19 cellular contexts compared by ENCODE assay signal in genomic region chr2:157486596-157487270, GRCh38. TPM values are rescaled to one million over a fixed set of nuclear protein-coding genes. Genes with fewer than 3 reads are reported as not detected.
DNase-seq lines count a peak whose midpoint lies in the region; ATAC-seq and TF ChIP-seq lines count a peak whose summit lies in the region.
"Had no signal": no experiment of that assay in that cellular context is flagged by ENCODE, and none has a peak within 500 bp of the region (broad histone marks: within the 10 kb centered on the region; RNA-seq: fewer than 3 reads in every experiment).

No MANE protein-coding gene starts in this region.

- no peak overlapping the region for H2BK5ac ChIP-seq in H9 (ENCODE audit: insufficient read length, low read length)

- ATAC-seq in activated naive CD8-positive, alpha-beta T cell treated with anti-CD3 and anti-CD28 coated beads, Interleukin-2, amount 50 U/mL, for 24 hours = peak; percentile 26
- ATAC-seq in GM21786 (IDR thresholded peaks at IDR 0.05; ENCODE audit: unreplicated experiment) = no peak
- ATAC-seq: GM12878, K562, left lung had no signal

- H3K4me1 Mint-ChIP-seq in T-helper 2 cell treated with Interferon-gamma antibody and Interleukin-4, amounts not matched to agents 5 μg/mL and 100 μg/mL, for 36 hours (ENCODE audit: low read depth) = peaks cover 57% of the 10 kb centered on the region
- H3K4me1 Mint-ChIP-seq in activated naive CD8-positive, alpha-beta T cell treated with anti-CD3 and anti-CD28 coated beads, Interleukin-2, amount 50 U/mL, for 24 hours = peaks cover 90% of the 10 kb centered on the region
- peaks cover 4% of the 10 kb centered on the region in 2 experiments; a peak in 2 of 4 replicates for H3K4me1 Mint-ChIP-seq in H9

- H3K27ac Mint-ChIP-seq in T-helper 2 cell treated with Interferon-gamma antibody and Interleukin-4, amounts not matched to agents 5 μg/mL and 100 μg/mL, for 36 hours = peak overlapping the region; percentile 7
- H3K27ac Mint-ChIP-seq in activated naive CD8-positive, alpha-beta T cell treated with anti-CD3 and anti-CD28 coated beads, Interleukin-2, amount 50 U/mL, for 24 hours = peak overlapping the region; percentile 81
- no peak overlapping the region for H3K27ac Mint-ChIP-seq in H9

- TF ChIP-seq CTCF in Peyer's patch (IDR thresholded peaks at IDR 0.05) (no peak), H9 (conservative IDR thresholded peaks at IDR 0.05) (no peak)

- no peak for DNase-seq in T-helper 2 cell treated with Interferon-gamma antibody and Interleukin-4, amounts not matched to agents 5 μg/mL and 100 μg/mL, for 36 hours (ENCODE audit: low spot score)
- DNase-seq in T-helper 2 cell (no peak), HT-29 (ENCODE audit: low spot score) (peak; percentile 13), Peyer's patch (no peak), H9 (no peak)
- no peak for DNase-seq in activated naive CD8-positive, alpha-beta T cell treated with anti-CD3 and anti-CD28 coated beads, Interleukin-2, amount 50 U/mL, for 24 hours
- DNase-seq: 8988T, amygdala, left lung, NCI-H1417, NCI-H2227 treated with DMSO at 0.1 percent for 48 hours, testis had no signal

- no peak overlapping the region for H2BK20ac ChIP-seq in H9 (ENCODE audit: low read depth, low read length, poor library complexity, severe bottlenecking)

- no peak overlapping the region for H3K9ac ChIP-seq in H9 (ENCODE audit: extremely low read depth, insufficient read length, low read length)

- H3K18ac ChIP-seq in H9 (ENCODE audit: insufficient read length, low read depth, low read length) = no peak overlapping the region

- H3K27me3 ChIP-seq in muscle layer of duodenum (ENCODE audit: low read depth, low read length) (no peaks in the 10 kb centered on the region), Peyer's patch (no peaks in the 10 kb centered on the region), H9 (ENCODE audit: insufficient read depth, low read length) (no peaks in the 10 kb centered on the region)
- H3K27me3 ChIP-seq: left lung, SJSA1, testis had no signal

- H2BK12ac ChIP-seq in H9 (ENCODE audit: insufficient read length, low read depth, low read length) = no peak overlapping the region

- peaks cover 2% of the 10 kb centered on the region for H3K36me3 Mint-ChIP-seq in T-helper 2 cell treated with Interferon-gamma antibody and Interleukin-4, amounts not matched to agents 5 μg/mL and 100 μg/mL, for 36 hours (ENCODE audit: low read depth)
- H3K36me3 Mint-ChIP-seq in activated naive CD8-positive, alpha-beta T cell treated with anti-CD3 and anti-CD28 coated beads, Interleukin-2, amount 50 U/mL, for 24 hours (ENCODE audit: low read depth) = no peaks in the 10 kb centered on the region
- H3K36me3 Mint-ChIP-seq in H9 (ENCODE audit: insufficient read depth in 1 of 3, low read depth in 3 of 3) = no peaks in the 10 kb centered on the region
- H3K36me3 Mint-ChIP-seq: CD14-positive monocyte had no signal

- no peak overlapping the region for H3K56ac ChIP-seq in H9 (ENCODE audit: insufficient read length, low read depth, low read length)

- H4K8ac ChIP-seq in H9 (replicated peaks; ENCODE audit: insufficient read length, low read depth, low read length) = no peak overlapping the region

- WGBS in H9 (ENCODE audit: extremely low coverage, insufficient read length, low lambda C conversion rate) = no CpG with 5 or more reads among the region's 4 CpGs

- H2AFZ ChIP-seq in H9 (ENCODE audit: low read length) = no peak overlapping the region

- no peaks in the 10 kb centered on the region for H3K4me1 ChIP-seq in muscle layer of duodenum (ENCODE audit: control insufficient read depth in 1 of 2, insufficient read depth in 2 of 2, low read length in 2 of 2)
- H3K4me1 ChIP-seq in Peyer's patch = no peaks in the 10 kb centered on the region
- H3K4me1 ChIP-seq in H9 (ENCODE audit: insufficient read depth, low read length) = no peaks in the 10 kb centered on the region
- H3K4me1 ChIP-seq: left lung, SJSA1, testis had no signal

- H3K79me2 ChIP-seq in H9 (ENCODE audit: insufficient read depth, low read length) = no peaks in the 10 kb centered on the region

- H4K5ac ChIP-seq in H9 (ENCODE audit: insufficient read length, low read depth, low read length) = no peak overlapping the region

- no peak overlapping the region for H3T11ph ChIP-seq in H9 (ENCODE audit: low read length)

- no peaks in the 10 kb centered on the region for H3K27me3 Mint-ChIP-seq in T-helper 2 cell treated with Interferon-gamma antibody and Interleukin-4, amounts not matched to agents 5 μg/mL and 100 μg/mL, for 36 hours (ENCODE audit: low read depth)
- no peaks in the 10 kb centered on the region for H3K27me3 Mint-ChIP-seq in activated naive CD8-positive, alpha-beta T cell treated with anti-CD3 and anti-CD28 coated beads, Interleukin-2, amount 50 U/mL, for 24 hours
- no peaks in the 10 kb centered on the region for H3K27me3 Mint-ChIP-seq in H9 (ENCODE audit: low read depth)

- H3K27ac ChIP-seq in muscle layer of duodenum (ENCODE audit: low read length) (peak overlapping the region; percentile 53), Peyer's patch (no peak overlapping the region), H9 (ENCODE audit: insufficient read length, low read depth, low read length) (no peak overlapping the region)
- H3K27ac ChIP-seq: epithelial cell of prostate, left lung, SJSA1, testis had no signal

- no peak overlapping the region for H4K91ac ChIP-seq in H9 (ENCODE audit: insufficient read length, low read depth, low read length)

- H3K9me3 ChIP-seq in muscle layer of duodenum (ENCODE audit: control insufficient read depth in 1 of 2, low read length in 2 of 2) (no peaks in the 10 kb centered on the region), Peyer's patch (no peaks in the 10 kb centered on the region), H9 (ENCODE audit: control insufficient read depth, low read depth, low read length) (no peaks in the 10 kb centered on the region)
- H3K9me3 ChIP-seq: left lung, SJSA1, testis had no signal

- H3K4me3 ChIP-seq in muscle layer of duodenum (ENCODE audit: low read depth in 1 of 2, low read length in 2 of 2) (peak overlapping the region in 1 of 2 donors; percentile 43), Peyer's patch (no peak overlapping the region)
- H3K4me3 ChIP-seq: GM12878, K562, left lung, SJSA1, testis had no signal

- H3K36me3 ChIP-seq in muscle layer of duodenum (ENCODE audit: control insufficient read depth in 1 of 2, insufficient read depth in 2 of 2, low read length in 2 of 2) = no peaks in the 10 kb centered on the region
- no peaks in the 10 kb centered on the region for H3K36me3 ChIP-seq in Peyer's patch
- H3K36me3 ChIP-seq: left lung, SJSA1 had no signal

- no peaks in the 10 kb centered on the region for H3K9me3 Mint-ChIP-seq in T-helper 2 cell treated with Interferon-gamma antibody and Interleukin-4, amounts not matched to agents 5 μg/mL and 100 μg/mL, for 36 hours
- H3K9me3 Mint-ChIP-seq in activated naive CD8-positive, alpha-beta T cell treated with anti-CD3 and anti-CD28 coated beads, Interleukin-2, amount 50 U/mL, for 24 hours = no peaks in the 10 kb centered on the region
- no peaks in the 10 kb centered on the region for H3K9me3 Mint-ChIP-seq in H9

- H2BK120ac ChIP-seq in H9 (ENCODE audit: low read depth, low read length, poor library complexity, severe bottlenecking) = no peak overlapping the region

- H3K23ac ChIP-seq in H9 (ENCODE audit: insufficient read length, low read depth, low read length) = no peak overlapping the region

- H3K23me2 ChIP-seq in H9 (ENCODE audit: insufficient read length, low read depth, low read length, poor library complexity, severe bottlenecking) = no peaks in the 10 kb centered on the region

- no peak overlapping the region for H3K4me2 ChIP-seq in H9 (ENCODE audit: insufficient read depth, insufficient read length, low read length)

- no peak overlapping the region for H2AK5ac ChIP-seq in H9 (ENCODE audit: insufficient read length, low read length)

- H4K20me1 ChIP-seq in H9 (ENCODE audit: control insufficient read depth, insufficient read depth, insufficient read length) = no peaks in the 10 kb centered on the region

- no peak overlapping the region for H3K14ac ChIP-seq in H9 (ENCODE audit: insufficient read depth, low read length)

- H3K4ac ChIP-seq in H9 (ENCODE audit: low read depth, low read length) = no peak overlapping the region

- TF ChIP-seq POLR2A in Peyer's patch (IDR thresholded peaks at IDR 0.05) = no peak

- H2BK15ac ChIP-seq in H9 (ENCODE audit: low read depth, low read length) = no peak overlapping the region

- peak overlapping the region; percentile 38 for H3K4me3 Mint-ChIP-seq in T-helper 2 cell treated with Interferon-gamma antibody and Interleukin-4, amounts not matched to agents 5 μg/mL and 100 μg/mL, for 36 hours
- peak overlapping the region; percentile 54 for H3K4me3 Mint-ChIP-seq in activated naive CD8-positive, alpha-beta T cell treated with anti-CD3 and anti-CD28 coated beads, Interleukin-2, amount 50 U/mL, for 24 hours
- no peak overlapping the region for H3K4me3 Mint-ChIP-seq in H9
- H3K4me3 Mint-ChIP-seq: CD14-positive monocyte had no signal

- no peaks in the 10 kb centered on the region for H3K79me1 ChIP-seq in H9 (ENCODE audit: insufficient read depth, low read depth, low read length, poor library complexity, severe bottlenecking)

RNA-seq across cellular contexts. Expression of gene CYTIP, which starts 42.8 kb away (rescaled TPM):
- 0.08 TPM in 1 of 2 replicates, not detected in the other for total RNA-seq in HT-29 (2014; rRNA removed; shearing (Covaris generic))
- 100 to 1,000 TPM in 1 of 4 donors, 10 to 100 TPM in 3; 11.8 to 182 (median 21.0) TPM for total RNA-seq in Peyer's patch
- total RNA-seq in H9 (2021) = 0.09 and 0.28 TPM in 2 replicates
- total RNA-seq: SJSA1 had no signal

Comparison
In these comparisons a context has a peak if more than half of its experiments do, and no peak if none do; other contexts are left out.
1. H3K27ac Mint-ChIP-seq: peak in T-helper 2 cell treated with Interferon-gamma antibody and Interleukin-4, amounts not matched to agents 5 μg/mL and 100 μg/mL, for 36 hours (single experiment) and activated naive CD8-positive, alpha-beta T cell treated with anti-CD3 and anti-CD28 coated beads, Interleukin-2, amount 50 U/mL, for 24 hours (single experiment); none in H9 (0 of 3).
2. H3K4me3 Mint-ChIP-seq: peak in T-helper 2 cell treated with Interferon-gamma antibody and Interleukin-4, amounts not matched to agents 5 μg/mL and 100 μg/mL, for 36 hours (single experiment) and activated naive CD8-positive, alpha-beta T cell treated with anti-CD3 and anti-CD28 coated beads, Interleukin-2, amount 50 U/mL, for 24 hours (single experiment); none in H9 (0 of 2).
3. RNA of gene CYTIP, which starts 42.8 kb away (total RNA-seq): 11.8 to 182 TPM in Peyer's patch; 0.09 to 0.28 TPM in H9 and 0.08 TPM in HT-29; every median in the first group is over 10 times any median in the second.